Comparison of ENCODE assay signal across 20 cellular contexts in the genomic region with DNA sequence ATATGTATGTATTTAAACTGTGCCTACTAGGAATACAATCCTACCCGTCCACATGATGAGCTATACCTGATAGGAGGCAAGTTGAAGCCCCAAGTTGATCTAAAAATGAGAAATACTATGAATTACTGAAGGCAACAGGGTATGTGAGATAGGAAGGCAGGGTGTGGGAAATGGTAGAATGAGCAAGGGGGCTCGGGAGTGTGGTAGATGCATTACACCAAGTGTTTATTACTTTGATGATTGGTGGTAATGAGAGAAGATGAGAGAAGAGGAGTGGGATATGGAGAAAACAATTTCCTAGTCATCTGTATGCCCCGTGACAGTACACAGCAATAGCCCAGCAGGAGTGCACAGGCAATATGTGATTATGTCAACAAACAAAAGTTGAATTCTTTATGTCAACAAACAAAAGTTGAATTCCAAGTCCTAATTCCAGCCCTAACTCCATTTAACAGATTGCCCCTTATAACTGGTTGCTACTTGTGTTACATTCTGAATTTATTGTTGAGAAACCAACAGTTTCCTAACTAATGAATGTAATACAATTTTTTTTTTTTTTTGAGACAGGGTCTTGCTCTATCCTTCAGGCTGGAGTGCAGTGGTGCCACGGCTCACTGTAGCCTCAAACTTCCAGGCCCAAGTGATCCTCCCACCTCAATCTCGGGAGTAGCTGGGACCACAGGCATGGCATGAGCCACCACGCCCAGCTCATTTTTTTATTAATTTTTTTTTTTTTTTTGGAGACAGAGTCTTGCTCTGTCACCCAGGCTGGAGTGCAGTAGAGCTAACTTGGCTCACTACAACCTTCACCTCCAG. TPM values are rescaled to one million over a fixed set of nuclear protein-coding genes. Genes with fewer than 3 reads are reported as not detected.
A peak's percentile ranks its signal among the peaks of the same experiment; 100 is the strongest.
DNase-seq lines count a peak whose midpoint lies in the region; ATAC-seq, FAIRE-seq and TF ChIP-seq lines count a peak whose summit lies in the region.
"Had no signal": no experiment of that assay in that cellular context is flagged by ENCODE, and none has a peak within 500 bp of the region (broad histone marks: within the 10 kb centered on the region; RNA-seq: fewer than 3 reads in every experiment).

No MANE protein-coding gene starts in this region.

- H3K4me1 ChIP-seq in kidney (ENCODE audit: control insufficient read depth in 1 of 2, insufficient read depth in 1 of 2, low read depth in 1 of 2, low read length in 2 of 2) (peaks cover 27 to 29% of the 10 kb centered on the region in 2 donors), stomach (peaks cover 7 to 71% (median 54%) of the 10 kb centered on the region in 4 donors)

- H3K36me3 ChIP-seq in kidney (ENCODE audit: control insufficient read depth in 1 of 2, insufficient read depth in 2 of 2, low read length in 2 of 2) (peaks cover 0 to 2% of the 10 kb centered on the region in 2 donors), stomach (peaks cover 9 to 36% (median 30%) of the 10 kb centered on the region in 4 donors)
- H3K36me3 ChIP-seq: cardiac muscle cell, thoracic aorta had no signal

- H3K4me3 ChIP-seq in kidney (ENCODE audit: low read length in 2 of 2), result peak overlapping the region; percentile 37 to 77
- peak overlapping the region in 3 of 4 donors; percentile 11 to 83 (median 74) for H3K4me3 ChIP-seq in stomach
- H3K4me3 ChIP-seq: cardiac muscle cell, gastroesophageal sphincter, thoracic aorta had no signal

- H3K9ac ChIP-seq in kidney (ENCODE audit: low read length in 2 of 2), result no peak overlapping the region

- DNase-seq in GM12891 (ENCODE audit: insufficient read length, low spot score) (no peak), kidney (no peak), stomach (no peak), amygdala (lab: John Stamatoyannopoulos, UW) (no peak)
- no peak for DNase-seq in activated CD4-positive, alpha-beta T cell treated with anti-CD3 and anti-CD28 coated beads for 4 hours
- DNase-seq: Calu3, HCEC 1CT, IMR-90, left cardiac atrium, NCI-H1694 treated with DMSO at 0.1 percent for 48 hours, NCI-H2227 treated with DMSO at 0.1 percent for 48 hours, T-helper 9 cell had no signal

- 30 to 71% (median 51%) methylated on average over 6 of the region's 6 CpGs for WGBS in stomach, 5 donors

- TF ChIP-seq POLR2A in GM12891 (IDR thresholded peaks at IDR 0.05; ENCODE audit: low read depth, low read length) (no peak), stomach (IDR thresholded peaks at IDR 0.05) (no peak)

- no peaks in the 10 kb centered on the region for H3K9me3 ChIP-seq in kidney (ENCODE audit: control insufficient read depth in 1 of 2, low read length in 2 of 2)
- no peaks in the 10 kb centered on the region for H3K9me3 ChIP-seq in stomach
- H3K9me3 ChIP-seq: gastroesophageal sphincter, thoracic aorta had no signal

- FAIRE-seq in GM12891 (lab: Jason Lieb, UNC), result peak; percentile 57
- FAIRE-seq in kidney (lab: Jason Lieb, UNC), result no peak

- no peaks in the 10 kb centered on the region for H3K27me3 ChIP-seq in stomach
- H3K27me3 ChIP-seq: cardiac muscle cell, gastroesophageal sphincter had no signal

- no peak for TF ChIP-seq EP300 in stomach (IDR thresholded peaks at IDR 0.05)

- ATAC-seq in HG03108 (IDR thresholded peaks at IDR 0.05; ENCODE audit: unreplicated experiment), result no peak
- ATAC-seq: gastroesophageal sphincter; left cardiac atrium; Panc1; stimulated activated effector memory CD8-positive, alpha-beta T cell treated with anti-CD3 and anti-CD28 coated beads, Interleukin-12 subunit alpha, Interleukin-12 subunit beta, amount 100 ng/mL, for 72 hours had no signal

- no peak for TF ChIP-seq CTCF in VCaP (conservative IDR thresholded peaks at IDR 0.05)
- TF ChIP-seq CTCF in kidney (IDR thresholded peaks at IDR 0.05; ENCODE audit: borderline replicate concordance, extremely low read depth, insufficient read depth), result no peak
- no peak for TF ChIP-seq CTCF in stomach (IDR thresholded peaks at IDR 0.05)

- intact Hi-C loops in kidney (cut with DNase I) (no loop called here), stomach (cut with DNase I; ENCODE audit: low total_unique reads) (no loop called here)

- H3K27ac ChIP-seq in VCaP (peak overlapping the region; percentile 90), kidney (ENCODE audit: low read depth in 2 of 2, low read length in 2 of 2) (peak overlapping the region; percentile 14 to 70), stomach (peak overlapping the region; percentile 74 to 98 (median 95))
- H3K27ac ChIP-seq: cardiac muscle cell, gastroesophageal sphincter, HL-60, thoracic aorta had no signal

TF ChIP-seq in GM12891, 5 proteins besides CTCF, POLR2A, EP300 and RAD21:
- no peak for TF ChIP-seq POLR2AphosphoS5 (IDR thresholded peaks at IDR 0.05; ENCODE audit: low read depth, low read length)
- TF ChIP-seq POU2F2 (IDR thresholded peaks at IDR 0.05; ENCODE audit: low read depth, low read length), result no peak
- TF ChIP-seq TAF1 (IDR thresholded peaks at IDR 0.05; ENCODE audit: low read depth, low read length), result no peak
- no peak for TF ChIP-seq SPI1 (IDR thresholded peaks at IDR 0.05; ENCODE audit: low read depth, low read length)
- TF ChIP-seq PAX5 (IDR thresholded peaks at IDR 0.05; ENCODE audit: insufficient read depth, low read length, severe bottlenecking), result no peak

RNA-seq across cellular contexts. Expression of gene LPCAT3, which starts 2.5 kb away (rescaled TPM):
- polyA plus RNA-seq in GM12891 (2012; ENCODE audit: low read depth, missing spikeins), result 12.4 TPM
- 77.8 TPM for total RNA-seq in kidney
- polyA plus RNA-seq in kidney (ENCODE audit: insufficient read depth, low read depth, low replicate concordance), result 59.2 TPM
- 100 to 1,000 TPM in 1 of 5 donors, 10 to 100 TPM in 4; 40.3 to 116 (median 57.4) TPM for total RNA-seq in stomach
- polyA plus RNA-seq in stomach, result 10 to 100 TPM; 15.0 to 35.6 (median 31.9) TPM

RNA-seq across cellular contexts. Expression of gene C1S, which starts 44.8 kb away (rescaled TPM):
- 0.56 TPM for polyA plus RNA-seq in GM12891 (2012; ENCODE audit: low read depth, missing spikeins)
- 402 TPM for total RNA-seq in kidney
- polyA plus RNA-seq in kidney (ENCODE audit: insufficient read depth, low read depth, low replicate concordance), result 81.2 TPM
- total RNA-seq in stomach, result 100 to 1,000 TPM; 168 to 404 (median 234) TPM
- polyA plus RNA-seq in stomach, result 100 to 1,000 TPM in 1 of 3 donors, 10 to 100 TPM in 2; 61.6 to 161 (median 98.4) TPM

RNA-seq across cellular contexts. Expression of gene EMG1, which starts 45.0 kb away (rescaled TPM):
- polyA plus RNA-seq in GM12891 (2012; ENCODE audit: low read depth, missing spikeins), result 70.2 TPM
- 50.3 TPM for total RNA-seq in kidney
- 74.3 TPM for polyA plus RNA-seq in kidney (ENCODE audit: insufficient read depth, low read depth, low replicate concordance)
- 10 to 100 TPM in 3 of 5 donors, 1 to 10 TPM in 2; 1.2 to 86.6 (median 25.2) TPM for total RNA-seq in stomach
- polyA plus RNA-seq in stomach, result 10 to 100 TPM; 19.3 to 22.7 (median 21.7) TPM

RNA-seq across cellular contexts. Expression of gene PHB2, which starts 45.3 kb away (rescaled TPM):
- 357 TPM for polyA plus RNA-seq in GM12891 (2012; ENCODE audit: low read depth, missing spikeins)
- total RNA-seq in kidney, result 141 TPM
- 222 TPM for polyA plus RNA-seq in kidney (ENCODE audit: insufficient read depth, low read depth, low replicate concordance)
- total RNA-seq in stomach, result 100 to 1,000 TPM in 4 of 5 donors, 10 to 100 TPM in 1; 49.2 to 441 (median 150) TPM
- 100 to 1,000 TPM; 150 to 179 (median 154) TPM for polyA plus RNA-seq in stomach

Comparison
In these comparisons a context has a peak if more than half of its experiments do, and no peak if none do; other contexts are left out.
1. H3K27ac ChIP-seq: peak in every context shown above with its lines; median percentile 95 in stomach; 90 in VCaP; 42 in kidney.